ENCODE assay signal across 1 cellular context in the genomic region with DNA sequence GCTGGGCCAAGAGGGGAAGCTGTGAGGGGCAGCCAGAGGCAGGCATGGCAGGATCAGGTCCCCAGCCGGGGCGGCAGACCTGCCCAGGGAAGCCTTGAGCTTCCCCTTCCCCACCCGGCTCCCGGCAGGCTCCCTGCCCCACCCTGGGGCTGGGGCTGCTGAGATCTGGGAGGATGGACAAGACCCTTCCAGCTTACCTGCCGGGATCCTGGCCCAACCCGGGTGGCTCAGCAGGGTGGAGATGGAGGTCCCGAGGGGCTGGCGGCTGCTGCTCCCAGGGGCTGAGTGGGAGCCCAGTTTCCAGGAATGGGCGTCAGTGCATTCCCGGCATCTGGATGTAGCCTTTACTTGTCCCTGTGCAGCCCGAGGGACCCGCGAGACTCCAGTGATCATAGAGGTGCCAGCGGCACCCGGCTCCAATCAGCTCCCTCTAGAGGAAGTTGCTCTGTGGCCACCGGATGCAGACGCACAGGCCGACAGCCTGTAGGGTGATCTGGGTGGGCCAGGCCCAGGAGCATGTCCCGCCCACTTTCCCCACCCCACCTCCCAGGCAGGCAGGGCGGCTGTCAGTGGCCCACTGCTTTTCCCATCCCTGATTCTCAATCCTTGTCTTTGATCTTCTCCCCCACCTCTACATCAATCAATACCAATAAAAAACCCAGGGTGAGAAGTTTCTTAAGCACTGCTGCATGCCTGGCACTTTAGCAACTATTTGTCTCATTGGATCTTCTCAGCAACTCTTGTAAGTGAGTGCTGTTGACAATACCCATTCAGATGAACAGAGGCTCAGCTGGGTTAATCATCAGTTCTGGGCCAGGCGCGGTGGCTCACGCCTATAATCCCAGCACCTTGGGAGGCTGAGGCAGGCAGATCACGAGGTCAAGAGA.
TF ChIP-seq lines count a peak whose summit lies in the region.

Gene BAK1, minus strand, starts transcription at position 449 of the 887 bp plus-strand sequence. CDS start 2,672 bp downstream, outside the sequence.

TF ChIP-seq in HepG2, 621 proteins besides CTCF, POLR2A, EP300 and RAD21 (continued from another document and continues in another):
- TF ChIP-seq PCBP1 (IDR thresholded peaks at IDR 0.05; ENCODE audit: borderline replicate concordance, low read depth, low read length) (0 out of 2 replicates have a peak, but pooled peaks have one; percentile 49), MED8 (CRISPR knock-in tag; IDR thresholded peaks at IDR 0.05; ENCODE audit: insufficient replicate concordance) (no peak), SKI (IDR thresholded peaks at IDR 0.05; ENCODE audit: partially characterized antibody) (no peak), ZFX (CRISPR knock-in tag; IDR thresholded peaks at IDR 0.05; ENCODE audit: low read depth) (peak; percentile 89), ZNF569 (CRISPR knock-in tag; IDR thresholded peaks at IDR 0.05; ENCODE audit: borderline replicate concordance) (no peak), ZNF232 (CRISPR knock-in tag; IDR thresholded peaks at IDR 0.05; ENCODE audit: borderline replicate concordance) (peak; percentile 73; the same call in 1 of the 2 replicates), ZNF24 (IDR thresholded peaks at IDR 0.05) (no peak), PHB2 (IDR thresholded peaks at IDR 0.05; ENCODE audit: partially characterized antibody) (no peak), THAP11 (CRISPR knock-in tag; IDR thresholded peaks at IDR 0.05) (peak; percentile 87), TBL1XR1 (IDR thresholded peaks at IDR 0.05; ENCODE audit: borderline replicate concordance, low read length, partially characterized antibody) (no peak), TBX3 (IDR thresholded peaks at IDR 0.05; ENCODE audit: borderline replicate concordance) (peak; percentile 82; the same call in 1 of the 2 replicates), SALL1 (CRISPR knock-in tag; IDR thresholded peaks at IDR 0.05) (peak; percentile 62), ZNF430 (CRISPR knock-in tag; IDR thresholded peaks at IDR 0.05) (no peak; the same call in 1 of the 2 replicates), PITX1 (CRISPR knock-in tag; IDR thresholded peaks at IDR 0.05) (peak; percentile 71), ZNF326 (CRISPR knock-in tag; IDR thresholded peaks at IDR 0.05; ENCODE audit: borderline replicate concordance) (no peak), ZSCAN21 (CRISPR knock-in tag; IDR thresholded peaks at IDR 0.05; ENCODE audit: borderline replicate concordance) (peak; percentile 77; the same call in 1 of the 2 replicates), FOXK1 (CRISPR knock-in tag; IDR thresholded peaks at IDR 0.05; ENCODE audit: borderline replicate concordance, low read depth) (peak; percentile 71), RFX3 (CRISPR knock-in tag; IDR thresholded peaks at IDR 0.05) (no peak), MXD4 (CRISPR knock-in tag; IDR thresholded peaks at IDR 0.05) (peak; percentile 76; the same call in 1 of the 2 replicates), PRDM15 (CRISPR knock-in tag; IDR thresholded peaks at IDR 0.05) (0 out of 2 replicates have a peak, but pooled peaks have one; percentile 30), FOSL2 (CRISPR knock-in tag; IDR thresholded peaks at IDR 0.05) (peak; percentile 29; the same call in 1 of the 2 replicates), ZNF501 (CRISPR knock-in tag; IDR thresholded peaks at IDR 0.05) (peak; percentile 65), ISL2 (CRISPR knock-in tag; IDR thresholded peaks at IDR 0.05) (peak; percentile 31; the same call in 1 of the 2 replicates), RXRB (CRISPR knock-in tag; IDR thresholded peaks at IDR 0.05; ENCODE audit: borderline replicate concordance) (no peak), ZNF235 (CRISPR knock-in tag; IDR thresholded peaks at IDR 0.05; ENCODE audit: borderline replicate concordance) (no peak), RBM39 (IDR thresholded peaks at IDR 0.05; ENCODE audit: low read depth, low read length, poor library complexity, severe bottlenecking) (no peak), NFKBIZ (CRISPR knock-in tag; IDR thresholded peaks at IDR 0.05) (0 out of 2 replicates have a peak, but pooled peaks have one; percentile 71), HMG20A (CRISPR knock-in tag; IDR thresholded peaks at IDR 0.05; ENCODE audit: borderline replicate concordance) (no peak), ZBTB42 (CRISPR knock-in tag; IDR thresholded peaks at IDR 0.05) (no peak), ESRRA (CRISPR knock-in tag; IDR thresholded peaks at IDR 0.05; ENCODE audit: low read depth) (peak; percentile 66), XRCC5 (optimal IDR thresholded peaks at IDR 0.05; ENCODE audit: low read length) (no peak), SIX4 (CRISPR knock-in tag; IDR thresholded peaks at IDR 0.05) (no peak), ZUFSP (CRISPR knock-in tag; IDR thresholded peaks at IDR 0.05; ENCODE audit: borderline replicate concordance) (no peak), ZNF230 (CRISPR knock-in tag; IDR thresholded peaks at IDR 0.05) (peak; percentile 67; the same call in 1 of the 2 replicates), ZFP1 (CRISPR knock-in tag; IDR thresholded peaks at IDR 0.05) (no peak), NFAT5 (CRISPR knock-in tag; IDR thresholded peaks at IDR 0.05) (no peak), ZNF878 (CRISPR knock-in tag; IDR thresholded peaks at IDR 0.05) (no peak), KAT8 (CRISPR knock-in tag; IDR thresholded peaks at IDR 0.05) (peak; percentile 92), HDAC2 (CRISPR knock-in tag; IDR thresholded peaks at IDR 0.05) (no peak), TCF7L2 (IDR thresholded peaks at IDR 0.05; ENCODE audit: low read depth, low read length) (no peak), SNAPC2 (CRISPR knock-in tag; IDR thresholded peaks at IDR 0.05) (peak; percentile 58; the same call in 1 of the 2 replicates), MAF1 (CRISPR knock-in tag; IDR thresholded peaks at IDR 0.05; ENCODE audit: borderline replicate concordance) (no peak)
- TF ChIP-seq, protein P1, sequence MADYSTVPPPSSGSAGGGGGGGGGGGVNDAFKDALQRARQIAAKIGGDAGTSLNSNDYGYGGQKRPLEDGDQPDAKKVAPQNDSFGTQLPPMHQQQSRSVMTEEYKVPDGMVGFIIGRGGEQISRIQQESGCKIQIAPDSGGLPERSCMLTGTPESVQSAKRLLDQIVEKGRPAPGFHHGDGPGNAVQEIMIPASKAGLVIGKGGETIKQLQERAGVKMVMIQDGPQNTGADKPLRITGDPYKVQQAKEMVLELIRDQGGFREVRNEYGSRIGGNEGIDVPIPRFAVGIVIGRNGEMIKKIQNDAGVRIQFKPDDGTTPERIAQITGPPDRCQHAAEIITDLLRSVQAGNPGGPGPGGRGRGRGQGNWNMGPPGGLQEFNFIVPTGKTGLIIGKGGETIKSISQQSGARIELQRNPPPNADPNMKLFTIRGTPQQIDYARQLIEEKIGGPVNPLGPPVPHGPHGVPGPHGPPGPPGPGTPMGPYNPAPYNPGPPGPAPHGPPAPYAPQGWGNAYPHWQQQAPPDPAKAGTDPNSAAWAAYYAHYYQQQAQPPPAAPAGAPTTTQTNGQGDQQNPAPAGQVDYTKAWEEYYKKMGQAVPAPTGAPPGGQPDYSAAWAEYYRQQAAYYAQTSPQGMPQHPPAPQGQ (CRISPR knock-in tag; IDR thresholded peaks at IDR 0.05; ENCODE audit: borderline replicate concordance) = no peak
- TF ChIP-seq, protein P2, sequence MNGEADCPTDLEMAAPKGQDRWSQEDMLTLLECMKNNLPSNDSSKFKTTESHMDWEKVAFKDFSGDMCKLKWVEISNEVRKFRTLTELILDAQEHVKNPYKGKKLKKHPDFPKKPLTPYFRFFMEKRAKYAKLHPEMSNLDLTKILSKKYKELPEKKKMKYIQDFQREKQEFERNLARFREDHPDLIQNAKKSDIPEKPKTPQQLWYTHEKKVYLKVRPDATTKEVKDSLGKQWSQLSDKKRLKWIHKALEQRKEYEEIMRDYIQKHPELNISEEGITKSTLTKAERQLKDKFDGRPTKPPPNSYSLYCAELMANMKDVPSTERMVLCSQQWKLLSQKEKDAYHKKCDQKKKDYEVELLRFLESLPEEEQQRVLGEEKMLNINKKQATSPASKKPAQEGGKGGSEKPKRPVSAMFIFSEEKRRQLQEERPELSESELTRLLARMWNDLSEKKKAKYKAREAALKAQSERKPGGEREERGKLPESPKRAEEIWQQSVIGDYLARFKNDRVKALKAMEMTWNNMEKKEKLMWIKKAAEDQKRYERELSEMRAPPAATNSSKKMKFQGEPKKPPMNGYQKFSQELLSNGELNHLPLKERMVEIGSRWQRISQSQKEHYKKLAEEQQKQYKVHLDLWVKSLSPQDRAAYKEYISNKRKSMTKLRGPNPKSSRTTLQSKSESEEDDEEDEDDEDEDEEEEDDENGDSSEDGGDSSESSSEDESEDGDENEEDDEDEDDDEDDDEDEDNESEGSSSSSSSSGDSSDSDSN (CRISPR knock-in tag; IDR thresholded peaks at IDR 0.05) = peak; percentile 72
- TF ChIP-seq, protein P3, sequence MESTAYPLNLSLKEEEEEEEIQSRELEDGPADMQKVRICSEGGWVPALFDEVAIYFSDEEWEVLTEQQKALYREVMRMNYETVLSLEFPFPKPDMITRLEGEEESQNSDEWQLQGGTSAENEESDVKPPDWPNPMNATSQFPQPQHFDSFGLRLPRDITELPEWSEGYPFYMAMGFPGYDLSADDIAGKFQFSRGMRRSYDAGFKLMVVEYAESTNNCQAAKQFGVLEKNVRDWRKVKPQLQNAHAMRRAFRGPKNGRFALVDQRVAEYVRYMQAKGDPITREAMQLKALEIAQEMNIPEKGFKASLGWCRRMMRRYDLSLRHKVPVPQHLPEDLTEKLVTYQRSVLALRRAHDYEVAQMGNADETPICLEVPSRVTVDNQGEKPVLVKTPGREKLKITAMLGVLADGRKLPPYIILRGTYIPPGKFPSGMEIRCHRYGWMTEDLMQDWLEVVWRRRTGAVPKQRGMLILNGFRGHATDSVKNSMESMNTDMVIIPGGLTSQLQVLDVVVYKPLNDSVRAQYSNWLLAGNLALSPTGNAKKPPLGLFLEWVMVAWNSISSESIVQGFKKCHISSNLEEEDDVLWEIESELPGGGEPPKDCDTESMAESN (CRISPR knock-in tag; conservative IDR thresholded peaks at IDR 0.05) = peak; percentile 20; the same call in 1 of the 2 replicates
